24 cellular contexts compared by ENCODE assay signal in genomic region chr5:133890308-133890707, GRCh38.
DNase-seq lines count a peak whose midpoint lies in the region; ATAC-seq and TF ChIP-seq lines count a peak whose summit lies in the region.
"Had no signal": no experiment of that assay in that cellular context is flagged by ENCODE, and none has a peak within 500 bp of the region (broad histone marks: within the 10 kb centered on the region; RNA-seq: fewer than 3 reads in every experiment).

No MANE protein-coding gene starts in this region.

- TF ChIP-seq EP300 in SK-N-SH (IDR thresholded peaks at IDR 0.05; ENCODE audit: borderline replicate concordance in 1 of 2, low read depth in 1 of 2, low read length in 1 of 2) = no peak

- H3F3A ChIP-seq in SK-N-SH (replicated peaks; ENCODE audit: insufficient read depth) = no peaks in the 10 kb centered on the region

- H3K9me3 Mint-ChIP-seq in activated CD4-positive, alpha-beta memory T cell treated with anti-CD3 and anti-CD28 coated beads for 36 hours = no peaks in the 10 kb centered on the region
- H3K9me3 Mint-ChIP-seq in activated CD4-positive, alpha-beta memory T cell treated with anti-CD3 and anti-CD28 coated beads, Interleukin-2, amount 10 ng/mL, durations not matched to agents 7 days and 5 days = no peaks in the 10 kb centered on the region
- H3K9me3 Mint-ChIP-seq: CD8-positive, alpha-beta memory T cell; H9 had no signal

- peak; percentile 16 for DNase-seq in activated CD4-positive, alpha-beta memory T cell treated with anti-CD3 and anti-CD28 coated beads for 36 hours
- DNase-seq in activated CD4-positive, alpha-beta memory T cell treated with anti-CD3 and anti-CD28 coated beads, Interleukin-2, amount 10 ng/mL, durations not matched to agents 7 days and 5 days = no peak
- DNase-seq in RPMI7951 (ENCODE audit: low read depth) (peak; percentile 36), fibroblast of villous mesenchyme (ENCODE audit: low read depth) (peak; percentile 10), GOT3 (lab: John Stamatoyannopoulos, UW) (no peak), SK-N-SH (no peak)
- DNase-seq in stimulated activated naive CD8-positive, alpha-beta T cell treated with anti-CD3 and anti-CD28 coated beads, Interleukin-15, Interleukin-2, amounts not matched to agents 100 U/mL and 50 U/mL, for 24 hours = peak; percentile 20
- DNase-seq: 8988T; Calu3; CD8-positive, alpha-beta memory T cell; H9; KBM-7; NCI-H1105; NCI-H146; NCI-H2029 treated with DMSO at 0.1 percent for 48 hours; NCI-H226; NCI-H510A treated with DMSO at 0.1 percent for 48 hours; NCI-H748 treated with DMSO at 0.1 percent for 48 hours; PC-9; SIG-M5 had no signal

- H3K36me3 ChIP-seq in SK-N-SH (replicated peaks in 1 of 2; ENCODE audit: control insufficient read depth in 1 of 2, insufficient read depth in 2 of 2, low read length in 1 of 2) = no peaks in the 10 kb centered on the region

- no peak overlapping the region for H3K4me3 ChIP-seq in fibroblast of villous mesenchyme (ENCODE audit: low read depth, low read length)
- no peak overlapping the region for H3K4me3 ChIP-seq in SK-N-SH (ENCODE audit: low read depth in 2 of 2, low read length in 1 of 2)
- H3K4me3 ChIP-seq: PC-9 had no signal

- H4K20me1 ChIP-seq in SK-N-SH (ENCODE audit: insufficient read depth) = no peaks in the 10 kb centered on the region

- H3K27ac Mint-ChIP-seq in activated CD4-positive, alpha-beta memory T cell treated with anti-CD3 and anti-CD28 coated beads for 36 hours = no peak overlapping the region
- H3K27ac Mint-ChIP-seq in activated CD4-positive, alpha-beta memory T cell treated with anti-CD3 and anti-CD28 coated beads, Interleukin-2, amount 10 ng/mL, durations not matched to agents 7 days and 5 days = no peak overlapping the region
- H3K27ac Mint-ChIP-seq: CD8-positive, alpha-beta memory T cell had no signal

- POLR2A ChIA-PET in activated CD4-positive, alpha-beta memory T cell treated with anti-CD3 and anti-CD28 coated beads for 36 hours (lab: Charles Lee) = no interaction called here
- POLR2A ChIA-PET in activated CD4-positive, alpha-beta memory T cell treated with anti-CD3 and anti-CD28 coated beads, Interleukin-2, amount 10 ng/mL, durations not matched to agents 7 days and 5 days (lab: Charles Lee) = no interaction called here
- POLR2A ChIA-PET in SK-N-SH (lab: Yijun Ruan, JAX) = no interaction called here

- H3K27me3 ChIP-seq in SK-N-SH (ENCODE audit: insufficient read depth) = no peaks in the 10 kb centered on the region; the same call in 1 of the 2 replicates

- H3K4me1 Mint-ChIP-seq in activated CD4-positive, alpha-beta memory T cell treated with anti-CD3 and anti-CD28 coated beads for 36 hours (ENCODE audit: low read depth) = no peaks in the 10 kb centered on the region
- H3K4me1 Mint-ChIP-seq in activated CD4-positive, alpha-beta memory T cell treated with anti-CD3 and anti-CD28 coated beads, Interleukin-2, amount 10 ng/mL, durations not matched to agents 7 days and 5 days = no peaks in the 10 kb centered on the region
- H3K4me1 Mint-ChIP-seq: CD8-positive, alpha-beta memory T cell had no signal

- H3K27me3 Mint-ChIP-seq in activated CD4-positive, alpha-beta memory T cell treated with anti-CD3 and anti-CD28 coated beads for 36 hours = no peaks in the 10 kb centered on the region
- H3K27me3 Mint-ChIP-seq in activated CD4-positive, alpha-beta memory T cell treated with anti-CD3 and anti-CD28 coated beads, Interleukin-2, amount 10 ng/mL, durations not matched to agents 7 days and 5 days = no peaks in the 10 kb centered on the region

- H3K4me3 Mint-ChIP-seq in activated CD4-positive, alpha-beta memory T cell treated with anti-CD3 and anti-CD28 coated beads for 36 hours = no peak overlapping the region
- no peak overlapping the region for H3K4me3 Mint-ChIP-seq in activated CD4-positive, alpha-beta memory T cell treated with anti-CD3 and anti-CD28 coated beads, Interleukin-2, amount 10 ng/mL, durations not matched to agents 7 days and 5 days
- H3K4me3 Mint-ChIP-seq: CD8-positive, alpha-beta memory T cell; H9 had no signal

- H3K79me2 ChIP-seq in SK-N-SH (ENCODE audit: insufficient read depth) = no peaks in the 10 kb centered on the region

- ATAC-seq in stimulated activated naive CD8-positive, alpha-beta T cell treated with anti-CD3 and anti-CD28 coated beads, Interleukin-15, Interleukin-2, amounts not matched to agents 100 U/mL and 50 U/mL, for 24 hours = peak; percentile 75
- ATAC-seq in GM21390 (IDR thresholded peaks at IDR 0.05; ENCODE audit: unreplicated experiment) = no peak

- no peak for TF ChIP-seq RAD21 in SK-N-SH (IDR thresholded peaks at IDR 0.05; ENCODE audit: low read length)

- CTCF ChIA-PET in activated CD4-positive, alpha-beta memory T cell treated with anti-CD3 and anti-CD28 coated beads for 36 hours (lab: Charles Lee) = no interaction called here
- CTCF ChIA-PET in activated CD4-positive, alpha-beta memory T cell treated with anti-CD3 and anti-CD28 coated beads, Interleukin-2, amount 10 ng/mL, durations not matched to agents 7 days and 5 days (lab: Charles Lee) = no interaction called here
- CTCF ChIA-PET in SK-N-SH (lab: Yijun Ruan, JAX) = no interaction called here

- H3K4me1 ChIP-seq in SK-N-SH (ENCODE audit: control insufficient read depth in 1 of 2, insufficient read depth in 2 of 2, low read depth in 1 of 2, low read length in 1 of 2) = peaks cover 0 to 21% of the 10 kb centered on the region in 2 experiments; a peak in 1 of 4 replicates

- no peaks in the 10 kb centered on the region for H3K36me3 Mint-ChIP-seq in activated CD4-positive, alpha-beta memory T cell treated with anti-CD3 and anti-CD28 coated beads for 36 hours
- no peaks in the 10 kb centered on the region for H3K36me3 Mint-ChIP-seq in activated CD4-positive, alpha-beta memory T cell treated with anti-CD3 and anti-CD28 coated beads, Interleukin-2, amount 10 ng/mL, durations not matched to agents 7 days and 5 days (ENCODE audit: low read depth)

- no peak overlapping the region for H3K4me2 ChIP-seq in SK-N-SH
- H3K4me2 ChIP-seq: PC-9 had no signal

- no peaks in the 10 kb centered on the region for H3K9me3 ChIP-seq in SK-N-SH

- WGBS in SK-N-SH (ENCODE audit: low lambda C conversion rate) = 48% methylated on average over 2 of the region's 2 CpGs

- H3K9me2 ChIP-seq in SK-N-SH = no peaks in the 10 kb centered on the region

- no peak overlapping the region for H3K27ac ChIP-seq in SK-N-SH (ENCODE audit: low read depth in 2 of 2, low read length in 1 of 2)
- H3K27ac ChIP-seq: C4-2B, HL-60, PC-9, RWPE1 had no signal

- TF ChIP-seq CTCF in fibroblast of villous mesenchyme (IDR thresholded peaks at IDR 0.05; ENCODE audit: insufficient read depth, low read depth, low read length) (no peak), SK-N-SH (IDR thresholded peaks at IDR 0.05) (no peak)

- intact Hi-C loops in activated CD4-positive, alpha-beta memory T cell treated with anti-CD3 and anti-CD28 coated beads for 36 hours (cut with micrococcal nuclease) = no loop called here

- no peak overlapping the region for H3K9ac ChIP-seq in SK-N-SH

- no peak overlapping the region for H2AFZ ChIP-seq in SK-N-SH (ENCODE audit: low read depth)
- H2AFZ ChIP-seq: PC-9 had no signal

TF ChIP-seq in SK-N-SH, 30 proteins besides CTCF, POLR2A, EP300 and RAD21 (continues in another document):
- TF ChIP-seq JUND (IDR thresholded peaks at IDR 0.05) = no peak
- no peak for TF ChIP-seq GATA2 (CRISPR knock-in tag; IDR thresholded peaks at IDR 0.05)
- no peak for TF ChIP-seq GABPA (IDR thresholded peaks at IDR 0.05; ENCODE audit: low read depth)
- TF ChIP-seq SIN3A (IDR thresholded peaks at IDR 0.05; ENCODE audit: borderline replicate concordance, low read depth, low read length) = no peak
- no peak for TF ChIP-seq FOXJ3 (CRISPR knock-in tag; IDR thresholded peaks at IDR 0.05)
- no peak for TF ChIP-seq SMC3 (IDR thresholded peaks at IDR 0.05; ENCODE audit: low read depth, low read length)
- no peak for TF ChIP-seq RXRA (IDR thresholded peaks at IDR 0.05; ENCODE audit: borderline replicate concordance, low read depth)
- TF ChIP-seq MXI1 (IDR thresholded peaks at IDR 0.05; ENCODE audit: low read depth, low read length) = no peak
- no peak for TF ChIP-seq YY1 (IDR thresholded peaks at IDR 0.05; ENCODE audit: low read depth)
- TF ChIP-seq, protein P1, sequence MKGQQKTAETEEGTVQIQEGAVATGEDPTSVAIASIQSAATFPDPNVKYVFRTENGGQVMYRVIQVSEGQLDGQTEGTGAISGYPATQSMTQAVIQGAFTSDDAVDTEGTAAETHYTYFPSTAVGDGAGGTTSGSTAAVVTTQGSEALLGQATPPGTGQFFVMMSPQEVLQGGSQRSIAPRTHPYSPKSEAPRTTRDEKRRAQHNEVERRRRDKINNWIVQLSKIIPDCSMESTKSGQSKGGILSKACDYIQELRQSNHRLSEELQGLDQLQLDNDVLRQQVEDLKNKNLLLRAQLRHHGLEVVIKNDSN (IDR thresholded peaks at IDR 0.05; ENCODE audit: borderline replicate concordance, low read depth) = no peak
- no peak for TF ChIP-seq FOSL2 (IDR thresholded peaks at IDR 0.05; ENCODE audit: borderline replicate concordance, low read depth)
- no peak for TF ChIP-seq RFX5 (IDR thresholded peaks at IDR 0.05; ENCODE audit: low read length)
- TF ChIP-seq ELF1 (IDR thresholded peaks at IDR 0.05) = no peak
- TF ChIP-seq TEAD4 (IDR thresholded peaks at IDR 0.05; ENCODE audit: borderline replicate concordance, insufficient read depth) = no peak
- TF ChIP-seq, protein P2, sequence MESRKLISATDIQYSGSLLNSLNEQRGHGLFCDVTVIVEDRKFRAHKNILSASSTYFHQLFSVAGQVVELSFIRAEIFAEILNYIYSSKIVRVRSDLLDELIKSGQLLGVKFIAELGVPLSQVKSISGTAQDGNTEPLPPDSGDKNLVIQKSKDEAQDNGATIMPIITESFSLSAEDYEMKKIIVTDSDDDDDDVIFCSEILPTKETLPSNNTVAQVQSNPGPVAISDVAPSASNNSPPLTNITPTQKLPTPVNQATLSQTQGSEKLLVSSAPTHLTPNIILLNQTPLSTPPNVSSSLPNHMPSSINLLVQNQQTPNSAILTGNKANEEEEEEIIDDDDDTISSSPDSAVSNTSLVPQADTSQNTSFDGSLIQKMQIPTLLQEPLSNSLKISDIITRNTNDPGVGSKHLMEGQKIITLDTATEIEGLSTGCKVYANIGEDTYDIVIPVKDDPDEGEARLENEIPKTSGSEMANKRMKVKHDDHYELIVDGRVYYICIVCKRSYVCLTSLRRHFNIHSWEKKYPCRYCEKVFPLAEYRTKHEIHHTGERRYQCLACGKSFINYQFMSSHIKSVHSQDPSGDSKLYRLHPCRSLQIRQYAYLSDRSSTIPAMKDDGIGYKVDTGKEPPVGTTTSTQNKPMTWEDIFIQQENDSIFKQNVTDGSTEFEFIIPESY (IDR thresholded peaks at IDR 0.05; ENCODE audit: borderline replicate concordance, low read depth) = no peak
- no peak for TF ChIP-seq NRF1 (IDR thresholded peaks at IDR 0.05; ENCODE audit: low read depth, low read length)
- TF ChIP-seq MEF2A (IDR thresholded peaks at IDR 0.05; ENCODE audit: borderline replicate concordance, low read depth) = no peak

Comparison
In these comparisons a context has a peak if more than half of its experiments do, and no peak if none do; other contexts are left out.
1. DNase-seq: peak in activated CD4-positive, alpha-beta memory T cell treated with anti-CD3 and anti-CD28 coated beads for 36 hours (single experiment), RPMI7951 (single experiment), fibroblast of villous mesenchyme (single experiment) and stimulated activated naive CD8-positive, alpha-beta T cell treated with anti-CD3 and anti-CD28 coated beads, Interleukin-15, Interleukin-2, amounts not matched to agents 100 U/mL and 50 U/mL, for 24 hours (single experiment); none in activated CD4-positive, alpha-beta memory T cell treated with anti-CD3 and anti-CD28 coated beads, Interleukin-2, amount 10 ng/mL, durations not matched to agents 7 days and 5 days (single experiment), GOT3 (single experiment) and SK-N-SH (single experiment).